Comparison of ENCODE assay signal across 8 cellular contexts in the genomic region with DNA sequence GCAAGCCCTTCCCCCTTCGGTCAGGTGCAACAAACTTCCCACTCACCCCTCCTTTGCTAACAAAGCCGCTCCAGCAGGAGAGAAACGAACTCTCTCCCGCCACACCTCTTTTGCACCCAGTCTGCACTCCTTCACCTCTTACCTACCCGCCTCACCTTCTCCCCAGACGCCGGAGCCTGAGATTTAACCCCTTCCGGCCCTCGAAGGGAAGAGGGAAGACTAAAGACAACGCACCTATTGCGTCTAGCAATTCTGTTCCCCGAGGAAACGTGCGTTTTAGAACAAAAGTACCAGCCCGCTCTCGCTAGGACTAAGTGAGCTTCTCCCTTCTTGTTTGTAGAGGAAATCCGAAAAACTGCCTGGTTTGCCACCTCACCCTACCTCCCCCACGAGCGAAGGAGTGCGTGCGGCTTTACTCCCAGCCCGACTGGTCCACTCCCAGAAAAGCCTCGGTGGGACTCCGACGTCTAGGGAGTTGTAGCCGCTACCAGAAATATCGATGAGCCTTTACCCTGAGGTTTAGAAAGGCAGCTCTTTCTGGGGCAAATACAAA. TPM values are rescaled to one million over a fixed set of nuclear protein-coding genes. Genes with fewer than 3 reads are reported as not detected.
DNase-seq lines count a peak whose midpoint lies in the region; ATAC-seq, FAIRE-seq and TF ChIP-seq lines count a peak whose summit lies in the region.

No MANE protein-coding gene starts in this region.

- no peaks in the 10 kb centered on the region for H3K36me3 ChIP-seq in CD8-positive, alpha-beta T cell (ENCODE audit: insufficient read depth, low read length)
- H3K36me3 ChIP-seq in H1 (ENCODE audit: control insufficient read depth in 2 of 4, insufficient read depth in 4 of 4, low read length in 3 of 4) (0 out of 8 replicates have a peak, but pooled peaks cover 0 to 4% (median 0%) of the 10 kb centered on the region in 4 experiments), mesenchymal stem cell (ENCODE audit: control insufficient read depth in 1 of 2, insufficient read depth in 2 of 2, low read depth in 1 of 2, low read length in 2 of 2) (peaks cover 8 to 9% of the 10 kb centered on the region in 2 experiments)

- peak; percentile 30 to 80 (median 57) for DNase-seq in CD8-positive, alpha-beta T cell
- peak; percentile 84 for DNase-seq in NCI-H82 treated with DMSO at 0.1 percent for 48 hours (lab: John Stamatoyannopoulos, UW; ENCODE audit: unreplicated experiment)
- DNase-seq in activated CD8-positive, alpha-beta memory T cell treated with anti-CD3 and anti-CD28 coated beads for 24 hours: peak; percentile 92
- DNase-seq in H1 (ENCODE audit: low read depth in 1 of 2, low spot score in 2 of 2): peak; percentile 43 to 88
- DNase-seq in mesenchymal stem cell: peak; percentile 89
- peak; percentile 50 for DNase-seq in stimulated activated CD8-positive, alpha-beta memory T cell treated with anti-CD3 and anti-CD28 coated beads, Interleukin-12 subunit alpha, Interleukin-12 subunit beta, amount 100 ng/mL, for 4 hours (ENCODE audit: low read depth)

- H3K27me3 ChIP-seq in CD8-positive, alpha-beta T cell (ENCODE audit: insufficient read depth, low read length): no peaks in the 10 kb centered on the region
- no peaks in the 10 kb centered on the region for H3K27me3 ChIP-seq in H1 (replicated peaks in 1 of 4; ENCODE audit: control insufficient read depth in 3 of 4, extremely low read depth in 1 of 4, insufficient read depth in 3 of 4, low read length in 3 of 4)
- no peaks in the 10 kb centered on the region for H3K27me3 ChIP-seq in mesenchymal stem cell (ENCODE audit: control insufficient read depth in 1 of 2, insufficient read depth in 1 of 2, low read length in 2 of 2)

- TF ChIP-seq RAD21 in H1 (IDR thresholded peaks at IDR 0.05 in 1 of 2, conservative IDR thresholded peaks at IDR 0.05 in 1 of 2; ENCODE audit: low read depth in 2 of 2, low read length in 2 of 2): peak; percentile 3 to 8; a peak in 1 of 4 replicates

- 0% methylated on average over 26 of the region's 27 CpGs; no CpG with 5 or more reads in 1 of the 2 experiments for WGBS in H1 (ENCODE audit: extremely low coverage in 1 of 2, insufficient coverage in 1 of 2, insufficient read length in 1 of 2, insufficient replicate concordance in 2 of 2, low coverage in 1 of 2, low lambda C conversion rate in 2 of 2, missing lambda C conversion rate in 1 of 2), 2 experiments
- under 1% methylated on average over 27 of the region's 27 CpGs for WGBS in mesenchymal stem cell

- H2BK15ac ChIP-seq in H1 (ENCODE audit: low read length): 0 out of 2 replicates have a peak overlapping the region, but pooled peaks have one; percentile 81
- peak overlapping the region; percentile 26 for H2BK15ac ChIP-seq in mesenchymal stem cell (ENCODE audit: low read depth, poor library complexity, severe bottlenecking)

- H3K36me3 Mint-ChIP-seq in CD8-positive, alpha-beta T cell: peaks cover 32% of the 10 kb centered on the region

- H2BK20ac ChIP-seq in H1 (ENCODE audit: low read length): 0 out of 2 replicates have a peak overlapping the region, but pooled peaks have one; percentile 9

- intact Hi-C loops in CD8-positive, alpha-beta T cell (cut with DNase I, micrococcal nuclease): loop anchor here (1.0 to 10.0 kb wide), 13 partner anchors 48 to 888 kb away; a partner anchor contains a TSS

- peak overlapping the region; percentile 65 to 74 for H3K4me2 ChIP-seq in H1 (ENCODE audit: insufficient read depth in 1 of 2, low read depth in 2 of 2, low read length in 2 of 2)
- peak overlapping the region; percentile 92 for H3K4me2 ChIP-seq in mesenchymal stem cell (ENCODE audit: low read length, poor library complexity, severe bottlenecking)

- POLR2A ChIA-PET in CD8-positive, alpha-beta T cell (lab: Charles Lee): interaction anchor here (0.7 to 1.4 kb wide), 5 partner anchors 49 to 261 kb away, joined by 3 to 7 read pairs (median 3); a partner anchor contains a TSS
- POLR2A ChIA-PET in H1 (lab: Charles Lee; ENCODE audit: partially characterized antibody): interaction anchor here (1.0 to 1.5 kb wide), 8 partner anchors 9 to 261 kb away, joined by 3 to 8 read pairs (median 3); a partner anchor contains a TSS

- peak overlapping the region; percentile 70 for H4K91ac ChIP-seq in H1 (replicated peaks; ENCODE audit: insufficient read length, low read length)
- H4K91ac ChIP-seq in mesenchymal stem cell (ENCODE audit: low read length): peak overlapping the region; percentile 70

- TF ChIP-seq POLR2A in H1 (IDR thresholded peaks at IDR 0.05; ENCODE audit: control extremely low read depth in 1 of 2, low read depth in 2 of 2, low read length in 2 of 2): peak in 1 of 2 experiments; percentile 41; a peak in 2 of 3 replicates

- H3K18ac ChIP-seq in H1 (ENCODE audit: extremely low read depth, low read length) (peak overlapping the region; percentile 95), mesenchymal stem cell (ENCODE audit: low read depth in 1 of 2, low read length in 2 of 2) (peak overlapping the region; percentile 87 to 91)

- TF ChIP-seq CTCF in CD8-positive, alpha-beta T cell (IDR thresholded peaks at IDR 0.05): no peak
- TF ChIP-seq CTCF in H1 (IDR thresholded peaks at IDR 0.05; ENCODE audit: control extremely low read depth in 1 of 3, insufficient read depth in 1 of 3, low read depth in 1 of 3, low read length in 3 of 3): no peak

- peak; percentile 69 for ATAC-seq in CD8-positive, alpha-beta T cell
- ATAC-seq in GM19452 (IDR thresholded peaks at IDR 0.05; ENCODE audit: unreplicated experiment) (peak; percentile 62), HG03575 (IDR thresholded peaks at IDR 0.05; ENCODE audit: extremely low read depth, insufficient number of reproducible peaks, low FRiP score, unreplicated experiment) (peak; percentile 47)

- H2AK5ac ChIP-seq in H1 (ENCODE audit: low read depth, low read length) (no peak overlapping the region), mesenchymal stem cell (ENCODE audit: low read length, severe bottlenecking) (no peak overlapping the region)

- H3K4me1 ChIP-seq in CD8-positive, alpha-beta T cell (ENCODE audit: insufficient read depth, low read length): peaks cover 21% of the 10 kb centered on the region
- H3K4me1 ChIP-seq in H1 (replicated peaks in 1 of 4; ENCODE audit: control insufficient read depth in 3 of 4, insufficient read depth in 4 of 4, low read length in 3 of 4): peaks cover 0 to 3% (median 0%) of the 10 kb centered on the region in 4 experiments; a peak in 1 of 7 replicates
- peaks cover 3% of the 10 kb centered on the region for H3K4me1 ChIP-seq in mesenchymal stem cell (ENCODE audit: control insufficient read depth, insufficient read depth, low read depth, low read length)

- TF ChIP-seq EP300 in H1 (IDR thresholded peaks at IDR 0.05; ENCODE audit: borderline replicate concordance in 1 of 2, low read depth in 2 of 2, low read length in 2 of 2): peak in 1 of 2 experiments; percentile 70; a peak in 1 of 3 replicates

- H3K9me3 ChIP-seq in CD8-positive, alpha-beta T cell (ENCODE audit: low read length): no peaks in the 10 kb centered on the region
- H3K9me3 ChIP-seq in H1 (ENCODE audit: insufficient read depth in 2 of 2, low read depth in 1 of 2, low read length in 1 of 2) (no peaks in the 10 kb centered on the region), mesenchymal stem cell (ENCODE audit: control insufficient read depth, low read length) (no peaks in the 10 kb centered on the region)

- H3K27me3 Mint-ChIP-seq in CD8-positive, alpha-beta T cell (ENCODE audit: low read depth): no peaks in the 10 kb centered on the region

- peaks cover 0 to 36% of the 10 kb centered on the region in 2 experiments; a peak in 2 of 4 replicates for H3K79me2 ChIP-seq in H1 (ENCODE audit: control insufficient read depth in 1 of 2, insufficient read depth in 2 of 2, low read length in 2 of 2)

- H2BK120ac ChIP-seq in H1 (replicated peaks; ENCODE audit: low read depth, low read length) (peak overlapping the region; percentile 88), mesenchymal stem cell (ENCODE audit: low read depth, low read length) (peak overlapping the region; percentile 11)

- H4K8ac ChIP-seq in H1 (ENCODE audit: extremely low read depth, insufficient read depth, low read length) (peak overlapping the region; percentile 94; the same call in 1 of the 2 replicates), mesenchymal stem cell (ENCODE audit: low read length) (peak overlapping the region; percentile 74)

- H2BK5ac ChIP-seq in H1 (ENCODE audit: low read depth, low read length) (peak overlapping the region; percentile 99), mesenchymal stem cell (ENCODE audit: low read depth, low read length, poor library complexity, severe bottlenecking) (peak overlapping the region; percentile 84)

- peak overlapping the region; percentile 69 for H3K27ac ChIP-seq in CD8-positive, alpha-beta T cell (ENCODE audit: low read depth, low read length)
- H3K27ac ChIP-seq in H1 (ENCODE audit: low read depth, low read length): peak overlapping the region; percentile 91
- peak overlapping the region; percentile 96 for H3K27ac ChIP-seq in mesenchymal stem cell (ENCODE audit: low read length, poor library complexity, severe bottlenecking)

- peak overlapping the region; percentile 97 for H4K5ac ChIP-seq in H1 (ENCODE audit: insufficient read length, low read depth, low read length)

- peak overlapping the region; percentile 83 to 92 (median 90) for H3K9ac ChIP-seq in H1 (replicated peaks in 1 of 4; ENCODE audit: extremely low read depth in 1 of 4, low read depth in 3 of 4, low read length in 3 of 4)
- H3K9ac ChIP-seq in mesenchymal stem cell (ENCODE audit: low read length): peak overlapping the region; percentile 96

- peak overlapping the region; percentile 97; the same call in 1 of the 2 replicates for H2BK12ac ChIP-seq in H1 (ENCODE audit: low read depth, low read length)
- H2BK12ac ChIP-seq in mesenchymal stem cell (ENCODE audit: low read length in 2 of 2): peak overlapping the region in 1 of 2 experiments; percentile 99

- H3K56ac ChIP-seq in H1 (replicated peaks; ENCODE audit: insufficient read length, low read depth, low read length): peak overlapping the region; percentile 88

- CTCF ChIA-PET in CD8-positive, alpha-beta T cell (lab: Charles Lee): interaction anchor here (0.6 to 0.9 kb wide), 2 partner anchors 11 to 377 kb away, joined by 3 to 4 read pairs; no protein-coding TSS in a partner anchor
- CTCF ChIA-PET in H1 (lab: Charles Lee; ENCODE audit: partially characterized antibody): no interaction called here

- H3K4me1 Mint-ChIP-seq in CD8-positive, alpha-beta T cell (ENCODE audit: low read depth): peaks cover 47% of the 10 kb centered on the region

- no peak overlapping the region for H3K23ac ChIP-seq in H1 (ENCODE audit: insufficient read length)
- peak overlapping the region in 1 of 2 experiments; percentile 47 for H3K23ac ChIP-seq in mesenchymal stem cell (ENCODE audit: low read length in 2 of 2)

- H3K4me3 ChIP-seq in CD8-positive, alpha-beta T cell (ENCODE audit: low read depth, low read length): peak overlapping the region; percentile 99
- peak overlapping the region; percentile 76 to 100 (median 90) for H3K4me3 ChIP-seq in H1 (ENCODE audit: extremely low read depth in 1 of 4, insufficient read depth in 2 of 4, low read depth in 3 of 4, low read length in 4 of 4)
- peak overlapping the region; percentile 88 to 99 for H3K4me3 ChIP-seq in mesenchymal stem cell (ENCODE audit: insufficient read depth in 1 of 2, low read depth in 1 of 2, low read length in 2 of 2)

- H3K27ac Mint-ChIP-seq in CD8-positive, alpha-beta T cell: peak overlapping the region; percentile 95

- H3K79me1 ChIP-seq in H1 (ENCODE audit: low read depth, low read length) (peaks cover 4% of the 10 kb centered on the region), mesenchymal stem cell (replicated peaks; ENCODE audit: low read length, poor library complexity, severe bottlenecking) (peaks cover 18% of the 10 kb centered on the region)

- no peaks in the 10 kb centered on the region for H3K9me3 Mint-ChIP-seq in CD8-positive, alpha-beta T cell

- H3K4me3 Mint-ChIP-seq in CD8-positive, alpha-beta T cell: peak overlapping the region; percentile 99

- FAIRE-seq in H1 (lab: Jason Lieb, UNC): peak; percentile 79

- H3K4ac ChIP-seq in H1 (replicated peaks; ENCODE audit: insufficient read length, low read depth, low read length) (peak overlapping the region; percentile 58), mesenchymal stem cell (ENCODE audit: low read depth in 1 of 2, low read length in 2 of 2) (peak overlapping the region; percentile 46 to 88)

- H3K14ac ChIP-seq in H1 (ENCODE audit: insufficient read length) (no peak overlapping the region), mesenchymal stem cell (ENCODE audit: low read length in 2 of 2) (peak overlapping the region in 1 of 2 experiments; percentile 83)

- peak overlapping the region; percentile 100 for H2AFZ ChIP-seq in H1 (ENCODE audit: low read length)
- H2AFZ ChIP-seq in mesenchymal stem cell (ENCODE audit: low read depth, low read length): peak overlapping the region; percentile 96

- H4K20me1 ChIP-seq in H1 (replicated peaks in 1 of 2; ENCODE audit: control insufficient read depth in 1 of 2, insufficient read depth in 2 of 2, low read length in 2 of 2): no peaks in the 10 kb centered on the region

- H3K23me2 ChIP-seq in H1 (ENCODE audit: low read depth, low read length): peaks cover 3% of the 10 kb centered on the region; the same call in 1 of the 2 replicates

RNA-seq across cellular contexts. Expression of a gene that starts 0.4 kb away (rescaled TPM):
- total RNA-seq in CD8-positive, alpha-beta T cell: 10 to 100 TPM in 1 of 2 experiments, 1 to 10 TPM in 1; 9.6 to 13.7 TPM
- total RNA-seq in H1 (2021; fragmentation: NEBNext Ultra II Directional; extraction: Animal tissue kit (Norgen Biotek cat#: 25700)): 21.8 and 22.3 TPM in 2 replicates
- 12.1 and 16.8 TPM in 2 replicates for polyA plus RNA-seq in H1 (2011; rRNA removed)
- 13.6 TPM for polyA plus RNA-seq in H1 (2011; cell fraction: cytosol; rRNA removed)
- polyA plus RNA-seq in H1 (2011; cell fraction: nucleus; rRNA removed): 8.3 TPM
- 9.9 to 15.4 TPM (median 11.7 TPM) in 4 replicates for polyA plus RNA-seq in H1 (2012, experiment 1 of 2)
- polyA plus RNA-seq in H1 (2012, experiment 2 of 2): 3.4 TPM
- 10.8 TPM for polyA plus RNA-seq in H1 (2013, experiment 1 of 2)
- polyA plus RNA-seq in H1 (2013, experiment 2 of 2): 11.7 TPM
- polyA minus RNA-seq in H1 (2011; rRNA and poly(A)+ RNA removed): 33.0 and 42.1 TPM in 2 replicates
- 14.8 TPM for polyA minus RNA-seq in H1 (2011; cell fraction: cytosol; rRNA and poly(A)+ RNA removed)
- polyA minus RNA-seq in H1 (2011; cell fraction: nucleus; rRNA and poly(A)+ RNA removed): 30.5 TPM
- 10.2 TPM for polyA plus RNA-seq in mesenchymal stem cell (2013, experiment 1 of 2)
- polyA plus RNA-seq in mesenchymal stem cell (2013, experiment 2 of 2): 11.2 TPM

RNA-seq across cellular contexts. Expression of a gene that starts 1.0 kb away (rescaled TPM):
- total RNA-seq in CD8-positive, alpha-beta T cell: 1 to 10 TPM; 3.3 to 3.6 TPM
- total RNA-seq in H1 (2021; fragmentation: NEBNext Ultra II Directional; extraction: Animal tissue kit (Norgen Biotek cat#: 25700)): 2.2 and 3.1 TPM in 2 replicates
- 1.3 TPM in 2 replicates for polyA plus RNA-seq in H1 (2011; rRNA removed)
- 2.1 TPM for polyA plus RNA-seq in H1 (2011; cell fraction: cytosol; rRNA removed)
- 0.93 TPM for polyA plus RNA-seq in H1 (2011; cell fraction: nucleus; rRNA removed)
- polyA plus RNA-seq in H1 (2012, experiment 1 of 2): 1.1 to 1.9 TPM (median 1.5 TPM) in 4 replicates
- polyA plus RNA-seq in H1 (2012, experiment 2 of 2): 0.33 TPM
- 1.8 TPM for polyA plus RNA-seq in H1 (2013, experiment 1 of 2)
- polyA plus RNA-seq in H1 (2013, experiment 2 of 2): 1.5 TPM
- polyA minus RNA-seq in H1 (2011; rRNA and poly(A)+ RNA removed): 2.8 and 2.9 TPM in 2 replicates
- polyA minus RNA-seq in H1 (2011; cell fraction: cytosol; rRNA and poly(A)+ RNA removed): 1.2 TPM
- polyA minus RNA-seq in H1 (2011; cell fraction: nucleus; rRNA and poly(A)+ RNA removed): 4.0 TPM
- polyA plus RNA-seq in mesenchymal stem cell (2013, experiment 1 of 2): 2.7 TPM
- 3.2 TPM for polyA plus RNA-seq in mesenchymal stem cell (2013, experiment 2 of 2)

RNA-seq across cellular contexts. Expression of a gene that starts 48.6 kb away (rescaled TPM):
- under 1 TPM; 0.52 to 0.67 TPM for total RNA-seq in CD8-positive, alpha-beta T cell
- 12.0 and 12.1 TPM in 2 replicates for total RNA-seq in H1 (2021; fragmentation: NEBNext Ultra II Directional; extraction: Animal tissue kit (Norgen Biotek cat#: 25700))
- polyA plus RNA-seq in H1 (2011; rRNA removed): 3.4 and 3.5 TPM in 2 replicates
- 5.1 TPM for polyA plus RNA-seq in H1 (2011; cell fraction: cytosol; rRNA removed)
- polyA plus RNA-seq in H1 (2011; cell fraction: nucleus; rRNA removed): 3.9 TPM
- polyA plus RNA-seq in H1 (2012, experiment 1 of 2): 4.6 to 8.8 TPM (median 6.2 TPM) in 4 replicates
- polyA plus RNA-seq in H1 (2012, experiment 2 of 2): 1.7 TPM
- polyA plus RNA-seq in H1 (2013, experiment 1 of 2): 8.1 TPM
- 7.9 TPM for polyA plus RNA-seq in H1 (2013, experiment 2 of 2)
- polyA minus RNA-seq in H1 (2011; rRNA and poly(A)+ RNA removed): 4.3 and 6.1 TPM in 2 replicates
- polyA minus RNA-seq in H1 (2011; cell fraction: cytosol; rRNA and poly(A)+ RNA removed): 5.2 TPM
- 13.1 TPM for polyA minus RNA-seq in H1 (2011; cell fraction: nucleus; rRNA and poly(A)+ RNA removed)
- 9.5 TPM for polyA plus RNA-seq in mesenchymal stem cell (2013, experiment 1 of 2)
- 9.0 TPM for polyA plus RNA-seq in mesenchymal stem cell (2013, experiment 2 of 2)

Comparison
In these comparisons a context has a peak if more than half of its experiments do, and no peak if none do; other contexts are left out.
1. Peak in every context shown above with its lines: DNase-seq, ATAC-seq, H3K4me3 ChIP-seq and H3K27ac ChIP-seq.